28 cellular contexts compared by ENCODE assay signal in the genomic region with DNA sequence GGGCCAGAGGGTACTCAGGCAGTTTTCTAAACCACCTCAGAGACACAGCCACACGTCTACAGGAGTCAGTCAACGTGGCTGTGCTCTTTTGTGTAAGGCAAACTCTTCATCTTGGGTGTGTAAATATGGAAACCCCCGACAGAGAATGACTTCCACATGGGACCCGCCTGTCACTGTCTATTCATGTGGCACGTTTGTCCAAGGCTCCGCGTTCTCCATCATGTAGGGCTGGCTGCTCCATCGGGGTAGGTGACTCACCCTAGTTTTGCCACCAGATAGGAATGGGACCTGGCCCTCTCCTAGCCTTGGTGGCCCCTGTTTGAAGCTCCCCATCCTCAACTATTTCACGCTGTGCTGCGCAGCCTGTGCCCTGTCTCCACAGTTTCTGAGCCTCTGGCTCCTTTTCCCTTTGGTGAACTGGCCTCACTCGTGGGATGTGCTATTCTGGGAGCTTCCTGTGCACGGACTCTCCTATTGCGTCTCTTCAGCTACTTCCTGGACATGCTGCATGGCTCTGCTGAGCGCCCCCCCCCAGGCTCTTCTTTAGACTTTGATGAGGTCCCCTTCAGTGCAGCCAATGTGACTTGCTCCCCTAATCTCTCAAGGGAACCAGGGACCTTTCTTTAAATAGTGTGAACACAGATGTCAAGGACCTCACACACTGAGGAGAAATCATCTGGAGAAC.
"Had no signal": no experiment of that assay in that cellular context is flagged by ENCODE, and none has a peak within 500 bp of the region (broad histone marks: within the 10 kb centered on the region; RNA-seq: fewer than 3 reads in every experiment).

No MANE protein-coding gene starts in this region.

- H3K4me1 Mint-ChIP-seq: activated CD4-positive, alpha-beta memory T cell treated with anti-CD3 and anti-CD28 coated beads, Interleukin-2, amount 10 ng/mL, durations not matched to agents 7 days and 5 days; activated CD4-positive, alpha-beta T cell treated with anti-CD3 and anti-CD28 coated beads for 36 hours had no signal

- H3K4me1 ChIP-seq: SJCRH30 had no signal

- H3K9me3 Mint-ChIP-seq: activated CD4-positive, alpha-beta memory T cell treated with anti-CD3 and anti-CD28 coated beads, Interleukin-2, amount 10 ng/mL, durations not matched to agents 7 days and 5 days; T-helper 2 cell treated with Interferon-gamma antibody and Interleukin-4, amounts not matched to agents 5 μg/mL and 100 μg/mL, for 36 hours had no signal

- H3K9me3 ChIP-seq: SJCRH30, SK-N-SH had no signal

- H3K4me3 Mint-ChIP-seq: activated CD4-positive, alpha-beta memory T cell treated with anti-CD3 and anti-CD28 coated beads, Interleukin-2, amount 10 ng/mL, durations not matched to agents 7 days and 5 days; activated CD4-positive, alpha-beta T cell treated with anti-CD3 and anti-CD28 coated beads for 36 hours; activated naive CD4-positive, alpha-beta T cell treated with anti-CD3 and anti-CD28 coated beads for 36 hours; activated naive CD8-positive, alpha-beta T cell; activated T-helper 17 cell treated with anti-CD3 and anti-CD28 coated beads, Interleukin-2, amount 50 U/mL, for 72 hours; T-helper 2 cell treated with Interferon-gamma antibody and Interleukin-4, amounts not matched to agents 5 μg/mL and 100 μg/mL, for 36 hours had no signal

- H3K36me3 ChIP-seq: SJCRH30, WERI-Rb-1 had no signal

- ATAC-seq: activated CD4-positive, alpha-beta T cell treated with anti-CD3 and anti-CD28 coated beads for 36 hours; activated T-helper 17 cell treated with anti-CD3 and anti-CD28 coated beads, Interleukin-2, amount 50 U/mL, for 72 hours; Panc1 had no signal

- H3K4me3 ChIP-seq: SJCRH30 had no signal

- H3K27ac ChIP-seq: KMS-11, SJCRH30, WERI-Rb-1 had no signal

- H3K36me3 Mint-ChIP-seq: activated naive CD8-positive, alpha-beta T cell had no signal

- H3K27ac Mint-ChIP-seq: activated CD4-positive, alpha-beta memory T cell treated with anti-CD3 and anti-CD28 coated beads, Interleukin-2, amount 10 ng/mL, durations not matched to agents 7 days and 5 days; activated CD4-positive, alpha-beta T cell treated with anti-CD3 and anti-CD28 coated beads for 36 hours; activated naive CD4-positive, alpha-beta T cell treated with anti-CD3 and anti-CD28 coated beads for 36 hours; activated naive CD8-positive, alpha-beta T cell; activated T-helper 17 cell treated with anti-CD3 and anti-CD28 coated beads, Interleukin-2, amount 50 U/mL, for 72 hours; brain; T-helper 2 cell treated with Interferon-gamma antibody and Interleukin-4, amounts not matched to agents 5 μg/mL and 100 μg/mL, for 36 hours had no signal

- H3K27me3 ChIP-seq: SJCRH30 had no signal

- DNase-seq: activated CD4-positive, alpha-beta memory T cell treated with anti-CD3 and anti-CD28 coated beads, Interleukin-2, amount 10 ng/mL, durations not matched to agents 7 days and 5 days; activated CD4-positive, alpha-beta T cell treated with anti-CD3 and anti-CD28 coated beads for 36 hours; activated CD4-positive, alpha-beta T cell treated with anti-CD3 and anti-CD28 coated beads, Interleukin-2, amount 50 U/mL, for 1 hour; activated gamma-delta T cell; activated naive CD4-positive, alpha-beta T cell treated with anti-CD3 and anti-CD28 coated beads for 36 hours; activated T-cell treated with anti-CD3 and anti-CD28 coated beads for 4 hours; activated T-cell treated with anti-CD3 and anti-CD28 coated beads, Interleukin-2, amount 50 U/mL, for 48 hours; amygdala; NCI-H1105; NCI-H1436; NCI-H187; NCI-H2081; NCI-H510A treated with DMSO at 0.1 percent for 48 hours; NCI-H69; NK-92 treated with Interleukin-12 subunit alpha and Interleukin-12 subunit beta, amount 100 ng/mL, for 24 hours; OCI-M1; RPMI8226; SJCRH30; SK-N-SH; T-helper 1 cell; WERI-Rb-1 had no signal

- FAIRE-seq: astrocyte had no signal
